8 cellular contexts compared by ENCODE assay signal in genomic region chr1:25820247-25821111, GRCh38. TPM values are rescaled to one million over a fixed set of nuclear protein-coding genes. Genes with fewer than 3 reads are reported as not detected.
A peak's percentile ranks its signal among the peaks of the same experiment; 100 is the strongest.
DNase-seq lines count a peak whose midpoint lies in the region; TF ChIP-seq lines count a peak whose summit lies in the region.

No MANE protein-coding gene starts in this region.

- peak overlapping the region; percentile 96 for H3K4me3 ChIP-seq in GM12875 (ENCODE audit: low read depth, low read length)

- peak; percentile 44 for DNase-seq in HCEC 1CT
- DNase-seq in M059J (ENCODE audit: low read depth): peak; percentile 80
- DNase-seq in caudate nucleus (lab: John Stamatoyannopoulos, UW): peak in 28 of 61 donors; percentile 18 to 72 (median 36)
- DNase-seq in left kidney (ENCODE audit: low read depth, low spot score): peak; percentile 83
- peak; percentile 43 to 58 (median 50) for DNase-seq in stimulated activated CD4-positive, alpha-beta T cell treated with anti-CD3 and anti-CD28 coated beads, TNF-alpha, amount 100 ng/mL, for 48 hours (ENCODE audit: low read depth in 3 of 3)
- no peak for DNase-seq in NCI-H1436 treated with DMSO at 0.1 percent for 48 hours (lab: John Stamatoyannopoulos, UW)

- no peak for TF ChIP-seq CTCF in GM12875 (IDR thresholded peaks at IDR 0.05; ENCODE audit: borderline replicate concordance, insufficient read depth, low read depth, low read length)
- TF ChIP-seq CTCF in VCaP (conservative IDR thresholded peaks at IDR 0.05): no peak

- H3K27ac ChIP-seq in VCaP (peak overlapping the region; percentile 84), caudate nucleus (ENCODE audit: low read depth, low read length) (peak overlapping the region; percentile 70)

RNA-seq across cellular contexts. Expression of gene MTFR1L, which starts 0.7 kb away (rescaled TPM):
- 45.0 and 45.6 TPM in 2 replicates for total RNA-seq in M059J (2014; rRNA removed; shearing (Covaris generic))

RNA-seq across cellular contexts. Expression of gene SELENON, which starts 20.5 kb away (rescaled TPM):
- total RNA-seq in M059J (2014; rRNA removed; shearing (Covaris generic)): 35.6 and 62.9 TPM in 2 replicates

RNA-seq across cellular contexts. Expression of gene AUNIP, which starts 38.8 kb away (rescaled TPM):
- 7.1 and 9.1 TPM in 2 replicates for total RNA-seq in M059J (2014; rRNA removed; shearing (Covaris generic))

RNA-seq across cellular contexts. Expression of gene PAQR7, which starts 55.0 kb away (rescaled TPM):
- 6.5 and 6.8 TPM in 2 replicates for total RNA-seq in M059J (2014; rRNA removed; shearing (Covaris generic))
